Comparison of ENCODE assay signal across 1 cellular context in the genomic region with DNA sequence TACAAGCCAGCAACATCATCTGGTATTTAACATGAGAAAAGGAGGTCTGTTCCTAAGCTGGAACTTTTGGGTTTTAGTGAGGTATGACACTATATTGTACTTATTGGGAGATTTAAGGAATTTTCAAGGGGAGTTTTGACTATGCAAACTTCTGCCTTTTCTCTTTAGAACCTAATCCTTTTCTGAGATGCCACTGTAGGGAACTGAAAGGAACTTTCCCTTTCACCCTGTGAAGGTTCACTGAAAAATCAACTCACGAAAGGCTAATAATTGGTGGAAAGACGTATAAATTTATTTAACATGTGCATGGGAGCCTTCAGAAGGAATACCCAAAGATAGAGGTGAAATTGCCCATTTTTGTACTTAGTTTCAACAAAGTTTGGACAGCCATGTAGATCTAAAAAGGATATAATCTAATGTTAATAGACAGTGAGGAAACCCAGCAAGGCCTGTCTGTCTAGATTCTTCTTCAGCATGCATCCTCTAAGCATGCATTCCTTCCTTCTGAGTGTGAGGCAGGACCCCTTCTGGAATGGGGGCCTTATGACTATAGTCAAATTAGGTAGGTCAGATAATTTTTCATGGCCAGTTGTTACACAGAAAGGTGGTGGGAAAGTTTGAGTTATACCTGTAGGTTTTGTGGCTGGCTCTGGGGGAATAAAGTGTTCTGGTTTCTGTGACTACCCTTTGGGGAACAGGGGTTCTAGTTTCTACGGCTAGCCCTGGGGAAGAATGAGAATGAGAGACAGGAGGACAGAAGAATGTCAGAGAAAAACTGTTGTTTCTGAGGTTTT.
TF ChIP-seq lines count a peak whose summit lies in the region.

No MANE protein-coding gene starts in this region.

TF ChIP-seq in GM12878, 131 proteins besides CTCF, POLR2A, EP300 and RAD21 (continued from another document and continues in another):
- TF ChIP-seq GABPA (IDR thresholded peaks at IDR 0.05; ENCODE audit: low read depth) (no peak), CHD4 (IDR thresholded peaks at IDR 0.05) (no peak), SIX5 (IDR thresholded peaks at IDR 0.05; ENCODE audit: low read depth, low read length, severe bottlenecking) (no peak), NFIC (IDR thresholded peaks at IDR 0.05; ENCODE audit: low read depth, low read length) (peak; percentile 68), ZNF384 (IDR thresholded peaks at IDR 0.05; ENCODE audit: borderline replicate concordance, low read depth, low read length) (no peak), ZNF207 (IDR thresholded peaks at IDR 0.05; ENCODE audit: borderline replicate concordance) (no peak), FOXK2 (IDR thresholded peaks at IDR 0.05) (no peak), IKZF2 (IDR thresholded peaks at IDR 0.05) (peak; percentile 17 to 31; a peak in 3 of 4 replicates), POU2F2 (IDR thresholded peaks at IDR 0.05; ENCODE audit: borderline replicate concordance, low read depth, low read length) (0 out of 3 replicates have a peak, but pooled peaks have one; percentile 23), MXI1 (IDR thresholded peaks at IDR 0.05; ENCODE audit: low read depth, low read length) (no peak), SIN3A (IDR thresholded peaks at IDR 0.05; ENCODE audit: low read depth, low read length) (no peak), STAT1 (conservative IDR thresholded peaks at IDR 0.05) (no peak), CEBPB (IDR thresholded peaks at IDR 0.05; ENCODE audit: borderline replicate concordance in 1 of 2, low read depth in 2 of 2, low read length in 2 of 2) (no peak), RUNX3 (IDR thresholded peaks at IDR 0.05; ENCODE audit: low read length) (peak; percentile 85), SMAD5 (IDR thresholded peaks at IDR 0.05; ENCODE audit: low read depth) (no peak), YY1 (IDR thresholded peaks at IDR 0.05; ENCODE audit: low read depth, low read length) (no peak), HCFC1 (IDR thresholded peaks at IDR 0.05; ENCODE audit: low read length) (no peak)
- TF ChIP-seq, protein P1, sequence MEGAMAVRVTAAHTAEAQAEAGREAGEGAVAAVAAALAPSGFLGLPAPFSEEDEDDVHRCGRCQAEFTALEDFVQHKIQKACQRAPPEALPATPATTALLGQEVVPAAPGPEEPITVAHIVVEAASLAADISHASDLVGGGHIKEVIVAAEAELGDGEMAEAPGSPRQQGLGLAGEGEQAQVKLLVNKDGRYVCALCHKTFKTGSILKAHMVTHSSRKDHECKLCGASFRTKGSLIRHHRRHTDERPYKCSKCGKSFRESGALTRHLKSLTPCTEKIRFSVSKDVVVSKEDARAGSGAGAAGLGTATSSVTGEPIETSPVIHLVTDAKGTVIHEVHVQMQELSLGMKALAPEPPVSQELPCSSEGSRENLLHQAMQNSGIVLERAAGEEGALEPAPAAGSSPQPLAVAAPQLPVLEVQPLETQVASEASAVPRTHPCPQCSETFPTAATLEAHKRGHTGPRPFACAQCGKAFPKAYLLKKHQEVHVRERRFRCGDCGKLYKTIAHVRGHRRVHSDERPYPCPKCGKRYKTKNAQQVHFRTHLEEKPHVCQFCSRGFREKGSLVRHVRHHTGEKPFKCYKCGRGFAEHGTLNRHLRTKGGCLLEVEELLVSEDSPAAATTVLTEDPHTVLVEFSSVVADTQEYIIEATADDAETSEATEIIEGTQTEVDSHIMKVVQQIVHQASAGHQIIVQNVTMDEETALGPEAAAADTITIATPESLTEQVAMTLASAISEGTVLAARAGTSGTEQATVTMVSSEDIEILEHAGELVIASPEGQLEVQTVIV (IDR thresholded peaks at IDR 0.05; ENCODE audit: borderline replicate concordance, partially characterized antibody), result no peak
- TF ChIP-seq, protein P2, sequence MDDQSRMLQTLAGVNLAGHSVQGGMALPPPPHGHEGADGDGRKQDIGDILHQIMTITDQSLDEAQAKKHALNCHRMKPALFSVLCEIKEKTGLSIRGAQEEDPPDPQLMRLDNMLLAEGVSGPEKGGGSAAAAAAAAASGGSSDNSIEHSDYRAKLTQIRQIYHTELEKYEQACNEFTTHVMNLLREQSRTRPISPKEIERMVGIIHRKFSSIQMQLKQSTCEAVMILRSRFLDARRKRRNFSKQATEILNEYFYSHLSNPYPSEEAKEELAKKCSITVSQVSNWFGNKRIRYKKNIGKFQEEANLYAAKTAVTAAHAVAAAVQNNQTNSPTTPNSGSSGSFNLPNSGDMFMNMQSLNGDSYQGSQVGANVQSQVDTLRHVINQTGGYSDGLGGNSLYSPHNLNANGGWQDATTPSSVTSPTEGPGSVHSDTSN (IDR thresholded peaks at IDR 0.05; ENCODE audit: insufficient replicate concordance, low read depth, low read length), result no peak
- TF ChIP-seq, protein P3, sequence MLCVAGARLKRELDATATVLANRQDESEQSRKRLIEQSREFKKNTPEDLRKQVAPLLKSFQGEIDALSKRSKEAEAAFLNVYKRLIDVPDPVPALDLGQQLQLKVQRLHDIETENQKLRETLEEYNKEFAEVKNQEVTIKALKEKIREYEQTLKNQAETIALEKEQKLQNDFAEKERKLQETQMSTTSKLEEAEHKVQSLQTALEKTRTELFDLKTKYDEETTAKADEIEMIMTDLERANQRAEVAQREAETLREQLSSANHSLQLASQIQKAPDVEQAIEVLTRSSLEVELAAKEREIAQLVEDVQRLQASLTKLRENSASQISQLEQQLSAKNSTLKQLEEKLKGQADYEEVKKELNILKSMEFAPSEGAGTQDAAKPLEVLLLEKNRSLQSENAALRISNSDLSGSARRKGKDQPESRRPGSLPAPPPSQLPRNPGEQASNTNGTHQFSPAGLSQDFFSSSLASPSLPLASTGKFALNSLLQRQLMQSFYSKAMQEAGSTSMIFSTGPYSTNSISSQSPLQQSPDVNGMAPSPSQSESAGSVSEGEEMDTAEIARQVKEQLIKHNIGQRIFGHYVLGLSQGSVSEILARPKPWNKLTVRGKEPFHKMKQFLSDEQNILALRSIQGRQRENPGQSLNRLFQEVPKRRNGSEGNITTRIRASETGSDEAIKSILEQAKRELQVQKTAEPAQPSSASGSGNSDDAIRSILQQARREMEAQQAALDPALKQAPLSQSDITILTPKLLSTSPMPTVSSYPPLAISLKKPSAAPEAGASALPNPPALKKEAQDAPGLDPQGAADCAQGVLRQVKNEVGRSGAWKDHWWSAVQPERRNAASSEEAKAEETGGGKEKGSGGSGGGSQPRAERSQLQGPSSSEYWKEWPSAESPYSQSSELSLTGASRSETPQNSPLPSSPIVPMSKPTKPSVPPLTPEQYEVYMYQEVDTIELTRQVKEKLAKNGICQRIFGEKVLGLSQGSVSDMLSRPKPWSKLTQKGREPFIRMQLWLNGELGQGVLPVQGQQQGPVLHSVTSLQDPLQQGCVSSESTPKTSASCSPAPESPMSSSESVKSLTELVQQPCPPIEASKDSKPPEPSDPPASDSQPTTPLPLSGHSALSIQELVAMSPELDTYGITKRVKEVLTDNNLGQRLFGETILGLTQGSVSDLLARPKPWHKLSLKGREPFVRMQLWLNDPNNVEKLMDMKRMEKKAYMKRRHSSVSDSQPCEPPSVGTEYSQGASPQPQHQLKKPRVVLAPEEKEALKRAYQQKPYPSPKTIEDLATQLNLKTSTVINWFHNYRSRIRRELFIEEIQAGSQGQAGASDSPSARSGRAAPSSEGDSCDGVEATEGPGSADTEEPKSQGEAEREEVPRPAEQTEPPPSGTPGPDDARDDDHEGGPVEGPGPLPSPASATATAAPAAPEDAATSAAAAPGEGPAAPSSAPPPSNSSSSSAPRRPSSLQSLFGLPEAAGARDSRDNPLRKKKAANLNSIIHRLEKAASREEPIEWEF (IDR thresholded peaks at IDR 0.05; ENCODE audit: insufficient replicate concordance, low read depth, low read length), result peak; percentile 2
- TF ChIP-seq, protein P4, sequence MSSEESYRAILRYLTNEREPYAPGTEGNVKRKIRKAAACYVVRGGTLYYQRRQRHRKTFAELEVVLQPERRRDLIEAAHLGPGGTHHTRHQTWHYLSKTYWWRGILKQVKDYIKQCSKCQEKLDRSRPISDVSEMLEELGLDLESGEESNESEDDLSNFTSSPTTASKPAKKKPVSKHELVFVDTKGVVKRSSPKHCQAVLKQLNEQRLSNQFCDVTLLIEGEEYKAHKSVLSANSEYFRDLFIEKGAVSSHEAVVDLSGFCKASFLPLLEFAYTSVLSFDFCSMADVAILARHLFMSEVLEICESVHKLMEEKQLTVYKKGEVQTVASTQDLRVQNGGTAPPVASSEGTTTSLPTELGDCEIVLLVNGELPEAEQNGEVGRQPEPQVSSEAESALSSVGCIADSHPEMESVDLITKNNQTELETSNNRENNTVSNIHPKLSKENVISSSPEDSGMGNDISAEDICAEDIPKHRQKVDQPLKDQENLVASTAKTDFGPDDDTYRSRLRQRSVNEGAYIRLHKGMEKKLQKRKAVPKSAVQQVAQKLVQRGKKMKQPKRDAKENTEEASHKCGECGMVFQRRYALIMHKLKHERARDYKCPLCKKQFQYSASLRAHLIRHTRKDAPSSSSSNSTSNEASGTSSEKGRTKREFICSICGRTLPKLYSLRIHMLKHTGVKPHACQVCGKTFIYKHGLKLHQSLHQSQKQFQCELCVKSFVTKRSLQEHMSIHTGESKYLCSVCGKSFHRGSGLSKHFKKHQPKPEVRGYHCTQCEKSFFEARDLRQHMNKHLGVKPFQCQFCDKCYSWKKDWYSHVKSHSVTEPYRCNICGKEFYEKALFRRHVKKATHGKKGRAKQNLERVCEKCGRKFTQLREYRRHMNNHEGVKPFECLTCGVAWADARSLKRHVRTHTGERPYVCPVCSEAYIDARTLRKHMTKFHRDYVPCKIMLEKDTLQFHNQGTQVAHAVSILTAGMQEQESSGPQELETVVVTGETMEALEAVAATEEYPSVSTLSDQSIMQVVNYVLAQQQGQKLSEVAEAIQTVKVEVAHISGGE (CRISPR knock-in tag; IDR thresholded peaks at IDR 0.05), result no peak
- TF ChIP-seq, protein P5, sequence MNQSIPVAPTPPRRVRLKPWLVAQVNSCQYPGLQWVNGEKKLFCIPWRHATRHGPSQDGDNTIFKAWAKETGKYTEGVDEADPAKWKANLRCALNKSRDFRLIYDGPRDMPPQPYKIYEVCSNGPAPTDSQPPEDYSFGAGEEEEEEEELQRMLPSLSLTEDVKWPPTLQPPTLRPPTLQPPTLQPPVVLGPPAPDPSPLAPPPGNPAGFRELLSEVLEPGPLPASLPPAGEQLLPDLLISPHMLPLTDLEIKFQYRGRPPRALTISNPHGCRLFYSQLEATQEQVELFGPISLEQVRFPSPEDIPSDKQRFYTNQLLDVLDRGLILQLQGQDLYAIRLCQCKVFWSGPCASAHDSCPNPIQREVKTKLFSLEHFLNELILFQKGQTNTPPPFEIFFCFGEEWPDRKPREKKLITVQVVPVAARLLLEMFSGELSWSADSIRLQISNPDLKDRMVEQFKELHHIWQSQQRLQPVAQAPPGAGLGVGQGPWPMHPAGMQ (IDR thresholded peaks at IDR 0.05; ENCODE audit: borderline replicate concordance), result no peak
- TF ChIP-seq, protein P6, sequence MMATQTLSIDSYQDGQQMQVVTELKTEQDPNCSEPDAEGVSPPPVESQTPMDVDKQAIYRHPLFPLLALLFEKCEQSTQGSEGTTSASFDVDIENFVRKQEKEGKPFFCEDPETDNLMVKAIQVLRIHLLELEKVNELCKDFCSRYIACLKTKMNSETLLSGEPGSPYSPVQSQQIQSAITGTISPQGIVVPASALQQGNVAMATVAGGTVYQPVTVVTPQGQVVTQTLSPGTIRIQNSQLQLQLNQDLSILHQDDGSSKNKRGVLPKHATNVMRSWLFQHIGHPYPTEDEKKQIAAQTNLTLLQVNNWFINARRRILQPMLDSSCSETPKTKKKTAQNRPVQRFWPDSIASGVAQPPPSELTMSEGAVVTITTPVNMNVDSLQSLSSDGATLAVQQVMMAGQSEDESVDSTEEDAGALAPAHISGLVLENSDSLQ (IDR thresholded peaks at IDR 0.05), result peak; percentile 15; the same call in 1 of the 2 replicates
- TF ChIP-seq, protein P7, sequence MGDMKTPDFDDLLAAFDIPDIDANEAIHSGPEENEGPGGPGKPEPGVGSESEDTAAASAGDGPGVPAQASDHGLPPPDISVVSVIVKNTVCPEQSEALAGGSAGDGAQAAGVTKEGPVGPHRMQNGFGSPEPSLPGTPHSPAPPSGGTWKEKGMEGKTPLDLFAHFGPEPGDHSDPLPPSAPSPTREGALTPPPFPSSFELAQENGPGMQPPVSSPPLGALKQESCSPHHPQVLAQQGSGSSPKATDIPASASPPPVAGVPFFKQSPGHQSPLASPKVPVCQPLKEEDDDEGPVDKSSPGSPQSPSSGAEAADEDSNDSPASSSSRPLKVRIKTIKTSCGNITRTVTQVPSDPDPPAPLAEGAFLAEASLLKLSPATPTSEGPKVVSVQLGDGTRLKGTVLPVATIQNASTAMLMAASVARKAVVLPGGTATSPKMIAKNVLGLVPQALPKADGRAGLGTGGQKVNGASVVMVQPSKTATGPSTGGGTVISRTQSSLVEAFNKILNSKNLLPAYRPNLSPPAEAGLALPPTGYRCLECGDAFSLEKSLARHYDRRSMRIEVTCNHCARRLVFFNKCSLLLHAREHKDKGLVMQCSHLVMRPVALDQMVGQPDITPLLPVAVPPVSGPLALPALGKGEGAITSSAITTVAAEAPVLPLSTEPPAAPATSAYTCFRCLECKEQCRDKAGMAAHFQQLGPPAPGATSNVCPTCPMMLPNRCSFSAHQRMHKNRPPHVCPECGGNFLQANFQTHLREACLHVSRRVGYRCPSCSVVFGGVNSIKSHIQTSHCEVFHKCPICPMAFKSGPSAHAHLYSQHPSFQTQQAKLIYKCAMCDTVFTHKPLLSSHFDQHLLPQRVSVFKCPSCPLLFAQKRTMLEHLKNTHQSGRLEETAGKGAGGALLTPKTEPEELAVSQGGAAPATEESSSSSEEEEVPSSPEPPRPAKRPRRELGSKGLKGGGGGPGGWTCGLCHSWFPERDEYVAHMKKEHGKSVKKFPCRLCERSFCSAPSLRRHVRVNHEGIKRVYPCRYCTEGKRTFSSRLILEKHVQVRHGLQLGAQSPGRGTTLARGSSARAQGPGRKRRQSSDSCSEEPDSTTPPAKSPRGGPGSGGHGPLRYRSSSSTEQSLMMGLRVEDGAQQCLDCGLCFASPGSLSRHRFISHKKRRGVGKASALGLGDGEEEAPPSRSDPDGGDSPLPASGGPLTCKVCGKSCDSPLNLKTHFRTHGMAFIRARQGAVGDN (IDR thresholded peaks at IDR 0.05), result 0 out of 2 replicates have a peak, but pooled peaks have one; percentile 26
- TF ChIP-seq, protein P8, sequence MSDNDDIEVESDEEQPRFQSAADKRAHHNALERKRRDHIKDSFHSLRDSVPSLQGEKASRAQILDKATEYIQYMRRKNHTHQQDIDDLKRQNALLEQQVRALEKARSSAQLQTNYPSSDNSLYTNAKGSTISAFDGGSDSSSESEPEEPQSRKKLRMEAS (IDR thresholded peaks at IDR 0.05; ENCODE audit: low read depth, low read length), result no peak
- TF ChIP-seq, protein P9, sequence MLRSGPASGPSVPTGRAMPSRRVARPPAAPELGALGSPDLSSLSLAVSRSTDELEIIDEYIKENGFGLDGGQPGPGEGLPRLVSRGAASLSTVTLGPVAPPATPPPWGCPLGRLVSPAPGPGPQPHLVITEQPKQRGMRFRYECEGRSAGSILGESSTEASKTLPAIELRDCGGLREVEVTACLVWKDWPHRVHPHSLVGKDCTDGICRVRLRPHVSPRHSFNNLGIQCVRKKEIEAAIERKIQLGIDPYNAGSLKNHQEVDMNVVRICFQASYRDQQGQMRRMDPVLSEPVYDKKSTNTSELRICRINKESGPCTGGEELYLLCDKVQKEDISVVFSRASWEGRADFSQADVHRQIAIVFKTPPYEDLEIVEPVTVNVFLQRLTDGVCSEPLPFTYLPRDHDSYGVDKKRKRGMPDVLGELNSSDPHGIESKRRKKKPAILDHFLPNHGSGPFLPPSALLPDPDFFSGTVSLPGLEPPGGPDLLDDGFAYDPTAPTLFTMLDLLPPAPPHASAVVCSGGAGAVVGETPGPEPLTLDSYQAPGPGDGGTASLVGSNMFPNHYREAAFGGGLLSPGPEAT (IDR thresholded peaks at IDR 0.05; ENCODE audit: low read depth), result no peak
